13 cellular contexts compared by ENCODE assay signal in genomic region chr4:176778491-176778890, GRCh38. TPM values are rescaled to one million over a fixed set of nuclear protein-coding genes. Genes with fewer than 3 reads are reported as not detected.
A peak's percentile ranks its signal among the peaks of the same experiment; 100 is the strongest.
DNase-seq lines count a peak whose midpoint lies in the region; ATAC-seq and TF ChIP-seq lines count a peak whose summit lies in the region.
"Had no signal": no experiment of that assay in that cellular context is flagged by ENCODE, and none has a peak within 500 bp of the region (broad histone marks: within the 10 kb centered on the region; RNA-seq: fewer than 3 reads in every experiment).

No MANE protein-coding gene starts in this region.

- H3K27me3 Mint-ChIP-seq in T-helper 17 cell, result no peaks in the 10 kb centered on the region

- H3K4me1 Mint-ChIP-seq in T-helper 17 cell, result no peaks in the 10 kb centered on the region

- H3K9me3 ChIP-seq in T-helper 17 cell (ENCODE audit: control insufficient read depth, low read length, poor library complexity, severe bottlenecking), result no peaks in the 10 kb centered on the region
- H3K9me3 ChIP-seq: HAP-1 had no signal

- no peak overlapping the region for H3K27ac Mint-ChIP-seq in T-helper 17 cell
- H3K27ac Mint-ChIP-seq: nephron progenitor cell had no signal

- H3K27ac ChIP-seq in ACC112 (ENCODE audit: low read depth, low read length), result peak overlapping the region; percentile 79
- H3K27ac ChIP-seq in brain microvascular endothelial cell, result peak overlapping the region; percentile 83
- H3K27ac ChIP-seq: WERI-Rb-1 had no signal

- ATAC-seq in T-helper 17 cell (no peak), GM18867 (IDR thresholded peaks at IDR 0.05; ENCODE audit: unreplicated experiment) (no peak)

- in situ Hi-C loops in brain microvascular endothelial cell (cut with HindIII; ENCODE audit: low pct_ligation_motif_present, low sequenced_read_pairs), result loop anchor here (25.0 kb wide), 1 partner anchor 391 kb away; no protein-coding TSS in a partner anchor

- H3K4me3 ChIP-seq in ACC112 (ENCODE audit: low read depth, low read length) (peak overlapping the region; percentile 15), brain microvascular endothelial cell (ENCODE audit: low read depth, low read length) (peak overlapping the region; percentile 9)
- H3K4me3 ChIP-seq: HAP-1 had no signal

- H3K36me3 ChIP-seq in ACC112 (ENCODE audit: insufficient read depth, low read length), result no peaks in the 10 kb centered on the region
- no peaks in the 10 kb centered on the region for H3K36me3 ChIP-seq in brain microvascular endothelial cell (replicated peaks)
- H3K36me3 ChIP-seq: HAP-1, WERI-Rb-1 had no signal

- H3K36me3 Mint-ChIP-seq in T-helper 17 cell (ENCODE audit: low read depth), result no peaks in the 10 kb centered on the region

- peaks cover 93% of the 10 kb centered on the region for H3K79me2 ChIP-seq in ACC112 (ENCODE audit: control insufficient read depth, insufficient read depth, low read length, unreplicated experiment)

- H2AFZ ChIP-seq in ACC112 (ENCODE audit: low read length, unreplicated experiment), result no peak overlapping the region

- peak; percentile 36 to 60 for DNase-seq in NCI-H1930 (lab: John Stamatoyannopoulos, UW)
- DNase-seq in brain microvascular endothelial cell, result peak; percentile 83
- peak; percentile 50 for DNase-seq in kidney tubule cell (ENCODE audit: low spot score)
- DNase-seq in GOT3 (lab: John Stamatoyannopoulos, UW), result no peak
- DNase-seq in iPS-NIHi11 (ENCODE audit: low spot score), result no peak
- DNase-seq in T-helper 17 cell, result no peak
- DNase-seq: activated naive CD4-positive, alpha-beta T cell treated with Interleukin-2 at 50 U/mL for 16 hours; cerebellar nuclear complex; nephron progenitor cell; WERI-Rb-1 had no signal

- H3K4me3 Mint-ChIP-seq in T-helper 17 cell, result no peak overlapping the region
- H3K4me3 Mint-ChIP-seq: nephron progenitor cell had no signal

- TF ChIP-seq CTCF in brain microvascular endothelial cell (IDR thresholded peaks at IDR 0.05; ENCODE audit: low read depth, low read length, missing control alignments), result no peak

- H3K27me3 ChIP-seq in ACC112 (ENCODE audit: insufficient read depth, low read length) (no peaks in the 10 kb centered on the region), brain microvascular endothelial cell (replicated peaks) (no peaks in the 10 kb centered on the region)

- H3K4me1 ChIP-seq in ACC112 (ENCODE audit: control insufficient read depth, insufficient read depth, low read length, unreplicated experiment), result peaks cover 54% of the 10 kb centered on the region

RNA-seq across cellular contexts. Expression of gene VEGFC, which starts 14.2 kb away (rescaled TPM):
- total RNA-seq in T-helper 17 cell, result 1 to 10 TPM in 1 of 2 donors, not detected in 1; 1.8 TPM

Comparison
In these comparisons a context has a peak if more than half of its experiments do, and no peak if none do; other contexts are left out.
1. DNase-seq: peak in NCI-H1930 (2 of 2), brain microvascular endothelial cell (single experiment) and kidney tubule cell (single experiment); none in GOT3 (single experiment), iPS-NIHi11 (single experiment) and T-helper 17 cell (0 of 3).